ENCODE assay signal across 16 cellular contexts in the genomic region with DNA sequence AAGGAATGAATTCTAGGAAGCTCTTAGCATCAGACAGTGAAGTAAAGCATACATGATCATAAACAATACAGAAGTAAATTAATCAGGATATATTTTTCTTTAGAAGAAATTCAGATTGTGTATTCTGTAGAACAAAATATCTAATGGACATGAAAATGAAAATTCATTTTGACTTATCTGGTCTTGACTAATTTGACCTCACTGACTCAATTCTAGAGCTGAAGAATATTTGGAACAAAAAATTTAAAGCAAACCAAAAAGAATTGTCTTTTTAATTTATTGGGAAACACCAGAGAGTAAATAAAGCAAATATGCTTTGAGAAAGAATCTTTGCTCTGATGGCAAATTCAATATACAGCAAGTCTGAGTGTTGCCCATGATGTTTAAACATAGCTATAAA. TPM values are rescaled to one million over a fixed set of nuclear protein-coding genes. Genes with fewer than 3 reads are reported as not detected.
DNase-seq lines count a peak whose midpoint lies in the region; ATAC-seq and TF ChIP-seq lines count a peak whose summit lies in the region.
"Had no signal": no experiment of that assay in that cellular context is flagged by ENCODE, and none has a peak within 500 bp of the region (broad histone marks: within the 10 kb centered on the region; RNA-seq: fewer than 3 reads in every experiment).

No MANE protein-coding gene starts in this region.

- CTCF ChIA-PET in CD4-positive, alpha-beta T cell (lab: Charles Lee): no interaction called here

- H3K36me3 ChIP-seq in left ventricle myocardium inferior (no peaks in the 10 kb centered on the region), psoas muscle (ENCODE audit: insufficient read depth in 1 of 2, low read depth in 1 of 2) (no peaks in the 10 kb centered on the region), brain microvascular endothelial cell (replicated peaks) (peaks cover 3% of the 10 kb centered on the region)

- peak overlapping the region; percentile 97 for H3K27ac ChIP-seq in left ventricle myocardium inferior (replicated peaks)
- H3K27ac ChIP-seq in right cardiac atrium (ENCODE audit: low read length): no peak overlapping the region
- H3K27ac ChIP-seq in CD4-positive, alpha-beta T cell (ENCODE audit: low read depth, low read length): no peak overlapping the region
- H3K27ac ChIP-seq in psoas muscle: peak overlapping the region; percentile 41
- no peak overlapping the region for H3K27ac ChIP-seq in brain microvascular endothelial cell

- H3K4me1 ChIP-seq in left ventricle myocardium inferior (peaks cover 49% of the 10 kb centered on the region), right cardiac atrium (ENCODE audit: control insufficient read depth, insufficient read depth, low read length) (no peaks in the 10 kb centered on the region), psoas muscle (peaks cover 16% of the 10 kb centered on the region)

- intact Hi-C loops in left ventricle myocardium inferior (cut with micrococcal nuclease): no loop called here
- intact Hi-C loops in right cardiac atrium (cut with DNase I): no loop called here
- intact Hi-C loops in CD4-positive, alpha-beta T cell (cut with DNase I, micrococcal nuclease): loop anchor here (5.0 to 10.0 kb wide), 12 partner anchors 59 to 1734 kb away; partner anchors contain the start of genes C5orf24 (in 1 of the 2), CAMLG (in 1 of the 2), CDKL3 (in 1 of the 2) and CDKN2AIPNL (in 1 of the 2)
- intact Hi-C loops in psoas muscle (cut with DNase I): loop anchor here in 1 of 2 donors (5.0 kb wide), 1 partner anchor 36 kb away; no protein-coding TSS in a partner anchor

- POLR2A ChIA-PET in CD4-positive, alpha-beta T cell (lab: Charles Lee): no interaction called here

- H3K36me3 Mint-ChIP-seq in CD4-positive, alpha-beta T cell (ENCODE audit: low read depth): peaks cover 34% of the 10 kb centered on the region
- peaks cover 7% of the 10 kb centered on the region for H3K36me3 Mint-ChIP-seq in T-helper 17 cell (ENCODE audit: low read depth)
- H3K36me3 Mint-ChIP-seq in immature natural killer cell: peaks cover 0 to 4% (median 0%) of the 10 kb centered on the region in 3 donors

- H3K9me3 ChIP-seq in left ventricle myocardium inferior (replicated peaks) (no peaks in the 10 kb centered on the region), right cardiac atrium (ENCODE audit: control insufficient read depth, low read length) (no peaks in the 10 kb centered on the region), T-helper 17 cell (ENCODE audit: control insufficient read depth, low read length, poor library complexity, severe bottlenecking) (no peaks in the 10 kb centered on the region), psoas muscle (no peaks in the 10 kb centered on the region)
- no peaks in the 10 kb centered on the region for H3K9me3 ChIP-seq in CD4-positive, alpha-beta T cell (ENCODE audit: control insufficient read depth, low read length)
- H3K9me3 ChIP-seq: Caco-2 had no signal

- no peak overlapping the region for H3K4me3 Mint-ChIP-seq in CD4-positive, alpha-beta T cell
- no peak overlapping the region for H3K4me3 Mint-ChIP-seq in T-helper 17 cell
- H3K4me3 Mint-ChIP-seq in immature natural killer cell: no peak overlapping the region
- H3K4me3 Mint-ChIP-seq: CD8-positive, alpha-beta T cell; GM23338; H9 had no signal

- DNase-seq in left ventricle myocardium inferior: no peak
- DNase-seq in right cardiac atrium: no peak
- DNase-seq in CD4-positive, alpha-beta T cell: no peak
- no peak for DNase-seq in T-helper 17 cell
- no peak for DNase-seq in psoas muscle
- no peak for DNase-seq in brain microvascular endothelial cell
- DNase-seq in immature natural killer cell: no peak
- no peak for DNase-seq in KBM-7
- DNase-seq: C1 segment of cervical spinal cord; Caco-2; CD8-positive, alpha-beta T cell; DMS153; DND-41; H9 had no signal

- H3K27ac Mint-ChIP-seq in CD4-positive, alpha-beta T cell: peak overlapping the region; percentile 20
- peak overlapping the region; percentile 99 for H3K27ac Mint-ChIP-seq in T-helper 17 cell
- peak overlapping the region in 1 of 6 donors; percentile 71 for H3K27ac Mint-ChIP-seq in immature natural killer cell
- H3K27ac Mint-ChIP-seq: CD8-positive, alpha-beta T cell; GM23338; H9 had no signal

- H3K9me3 Mint-ChIP-seq in CD4-positive, alpha-beta T cell: no peaks in the 10 kb centered on the region
- H3K9me3 Mint-ChIP-seq in immature natural killer cell: no peaks in the 10 kb centered on the region
- H3K9me3 Mint-ChIP-seq: CD8-positive, alpha-beta T cell; GM23338; H9 had no signal

- in situ Hi-C loops in brain microvascular endothelial cell (cut with HindIII; ENCODE audit: low pct_ligation_motif_present, low sequenced_read_pairs): no loop called here
- in situ Hi-C loops in KBM-7 (cut with MboI; ENCODE audit: low pct_unique_long_range_greater_than_20kb, low sequenced_read_pairs): no loop called here

- peaks cover 37% of the 10 kb centered on the region for H3K4me1 Mint-ChIP-seq in CD4-positive, alpha-beta T cell (ENCODE audit: low read depth)
- H3K4me1 Mint-ChIP-seq in T-helper 17 cell (peaks cover 16% of the 10 kb centered on the region), immature natural killer cell (peaks cover 33 to 34% of the 10 kb centered on the region in 2 donors)

- ATAC-seq in right cardiac atrium (no peak), T-helper 17 cell (no peak), psoas muscle (no peak)
- ATAC-seq in CD4-positive, alpha-beta T cell (ENCODE audit: poor library complexity): no peak
- ATAC-seq: CD8-positive, alpha-beta T cell; GM23338; HCT116 had no signal

- TF ChIP-seq CTCF in left ventricle myocardium inferior (IDR thresholded peaks at IDR 0.05; ENCODE audit: borderline replicate concordance) (no peak), psoas muscle (IDR thresholded peaks at IDR 0.05) (no peak), brain microvascular endothelial cell (IDR thresholded peaks at IDR 0.05; ENCODE audit: low read depth, low read length, missing control alignments) (no peak)
- no peak for TF ChIP-seq CTCF in CD4-positive, alpha-beta T cell (IDR thresholded peaks at IDR 0.05)

- H3K27me3 ChIP-seq in left ventricle myocardium inferior (ENCODE audit: low read depth): no peaks in the 10 kb centered on the region
- H3K27me3 ChIP-seq in right cardiac atrium (ENCODE audit: control insufficient read depth, insufficient read depth): no peaks in the 10 kb centered on the region
- H3K27me3 ChIP-seq in CD4-positive, alpha-beta T cell (ENCODE audit: control insufficient read depth, insufficient read depth, low read length): no peaks in the 10 kb centered on the region
- H3K27me3 ChIP-seq in psoas muscle (ENCODE audit: insufficient read depth in 3 of 3, low read length in 2 of 3): no peaks in the 10 kb centered on the region
- no peaks in the 10 kb centered on the region for H3K27me3 ChIP-seq in brain microvascular endothelial cell (replicated peaks)

- no peaks in the 10 kb centered on the region for H3K27me3 Mint-ChIP-seq in CD4-positive, alpha-beta T cell
- no peaks in the 10 kb centered on the region for H3K27me3 Mint-ChIP-seq in T-helper 17 cell
- peaks cover 13 to 26% (median 18%) of the 10 kb centered on the region in 3 donors for H3K27me3 Mint-ChIP-seq in immature natural killer cell (ENCODE audit: low read depth in 3 of 3)

- H3K4me3 ChIP-seq in left ventricle myocardium inferior (no peak overlapping the region), right cardiac atrium (ENCODE audit: low read length) (no peak overlapping the region), psoas muscle (no peak overlapping the region), brain microvascular endothelial cell (ENCODE audit: low read depth, low read length) (no peak overlapping the region)
- H3K4me3 ChIP-seq: GM23338 had no signal

RNA-seq across cellular contexts. Expression of gene PPP2CA, which starts 2.8 kb away (rescaled TPM):
- total RNA-seq in left ventricle myocardium inferior: 163 TPM
- 100 to 1,000 TPM; 132 to 178 (median 141) TPM for total RNA-seq in right cardiac atrium
- polyA plus RNA-seq in right cardiac atrium: 57.9 TPM
- total RNA-seq in CD4-positive, alpha-beta T cell: 100 to 1,000 TPM; 188 to 195 TPM
- total RNA-seq in T-helper 17 cell: 100 to 1,000 TPM; 233 to 239 TPM
- total RNA-seq in psoas muscle: 100 to 1,000 TPM; 107 to 140 (median 123) TPM
- 100 to 1,000 TPM in 1 of 3 donors, 10 to 100 TPM in 2; 53.0 to 105 (median 95.3) TPM for polyA plus RNA-seq in psoas muscle
- 100 to 1,000 TPM; 225 to 259 (median 254) TPM for polyA plus RNA-seq in immature natural killer cell

RNA-seq across cellular contexts. Expression of gene SKP1, which starts 51.9 kb away (rescaled TPM):
- total RNA-seq in left ventricle myocardium inferior: 506 TPM
- 100 to 1,000 TPM; 459 to 523 (median 498) TPM for total RNA-seq in right cardiac atrium
- 698 TPM for polyA plus RNA-seq in right cardiac atrium
- total RNA-seq in CD4-positive, alpha-beta T cell: 100 to 1,000 TPM; 303 to 314 TPM
- 100 to 1,000 TPM; 284 to 339 TPM for total RNA-seq in T-helper 17 cell
- 100 to 1,000 TPM; 341 to 485 (median 393) TPM for total RNA-seq in psoas muscle
- polyA plus RNA-seq in psoas muscle: 1,000 to 10,000 TPM in 1 of 3 donors, 100 to 1,000 TPM in 2; 581 to 1,174 (median 638) TPM
- polyA plus RNA-seq in immature natural killer cell: 1,000 to 10,000 TPM in 2 of 3 donors, 100 to 1,000 TPM in 1; 955 to 1,349 (median 1,131) TPM

Comparison
In these comparisons a context has a peak if more than half of its experiments do, and no peak if none do; other contexts are left out.
1. H3K27ac ChIP-seq: peak in left ventricle myocardium inferior (single experiment) and psoas muscle (single experiment); none in right cardiac atrium (single experiment), CD4-positive, alpha-beta T cell (single experiment) and brain microvascular endothelial cell (single experiment).
2. intact Hi-C loops: an anchor here in CD4-positive, alpha-beta T cell (5.0 to 10.0 kb wide); none called in left ventricle myocardium inferior and right cardiac atrium.